ENCODE assay signal across 19 cellular contexts in genomic region chr22:46031965-46032851, GRCh38. TPM values are rescaled to one million over a fixed set of nuclear protein-coding genes. Genes with fewer than 3 reads are reported as not detected.
A peak's percentile ranks its signal among the peaks of the same experiment; 100 is the strongest.
DNase-seq lines count a peak whose midpoint lies in the region; ATAC-seq, FAIRE-seq and TF ChIP-seq lines count a peak whose summit lies in the region.
"Had no signal": no experiment of that assay in that cellular context is flagged by ENCODE, and none has a peak within 500 bp of the region (broad histone marks: within the 10 kb centered on the region; RNA-seq: fewer than 3 reads in every experiment).

No MANE protein-coding gene starts in this region.

- H2BK120ac ChIP-seq in H1 (replicated peaks; ENCODE audit: low read depth, low read length): peak overlapping the region; percentile 34

- peak overlapping the region; percentile 40; the same call in 1 of the 2 replicates for H2BK5ac ChIP-seq in H1 (ENCODE audit: low read depth, low read length)

- FAIRE-seq in H1 (lab: Jason Lieb, UNC): no peak
- FAIRE-seq: GM12891 had no signal

- H2AK5ac ChIP-seq in H1 (ENCODE audit: low read depth, low read length): no peak overlapping the region

- H3K4me1 ChIP-seq in H1 (replicated peaks in 1 of 4; ENCODE audit: control insufficient read depth in 3 of 4, insufficient read depth in 4 of 4, low read length in 3 of 4): peaks cover 0 to 30% (median 13%) of the 10 kb centered on the region in 4 experiments; a peak in 6 of 7 replicates
- peaks cover 45% of the 10 kb centered on the region for H3K4me1 ChIP-seq in vagina
- H3K4me1 ChIP-seq: prostate gland had no signal

- H2BK20ac ChIP-seq in H1 (ENCODE audit: low read length): peak overlapping the region; percentile 80; the same call in 1 of the 2 replicates

- no peak for TF ChIP-seq CTCF in H1 (IDR thresholded peaks at IDR 0.05; ENCODE audit: control extremely low read depth in 1 of 3, insufficient read depth in 1 of 3, low read depth in 1 of 3, low read length in 3 of 3)
- no peak for TF ChIP-seq CTCF in vagina (IDR thresholded peaks at IDR 0.05)

- H3K27me3 ChIP-seq in H1 (replicated peaks in 1 of 4; ENCODE audit: control insufficient read depth in 3 of 4, extremely low read depth in 1 of 4, insufficient read depth in 3 of 4, low read length in 3 of 4): peaks cover 4 to 16% (median 12%) of the 10 kb centered on the region in 4 experiments
- no peaks in the 10 kb centered on the region for H3K27me3 ChIP-seq in vagina
- H3K27me3 ChIP-seq: breast epithelium, testis had no signal

- H3K9ac ChIP-seq in H1 (replicated peaks in 1 of 4; ENCODE audit: extremely low read depth in 1 of 4, low read depth in 3 of 4, low read length in 3 of 4): no peak overlapping the region; a peak in 1 of 7 replicates

- intact Hi-C loops in cardiac septum (cut with DNase I) (no loop called here), Right ventricle myocardium inferior (cut with DNase I) (no loop called here), vagina (cut with DNase I) (no loop called here)

- peak overlapping the region; percentile 6 for H4K5ac ChIP-seq in H1 (ENCODE audit: insufficient read length, low read depth, low read length)

- H4K91ac ChIP-seq in H1 (replicated peaks; ENCODE audit: insufficient read length, low read length): peak overlapping the region; percentile 87

- peak overlapping the region; percentile 88; the same call in 1 of the 2 replicates for H2BK15ac ChIP-seq in H1 (ENCODE audit: low read length)

- ATAC-seq in Right ventricle myocardium inferior: no peak
- ATAC-seq in GM18498 (IDR thresholded peaks at IDR 0.05; ENCODE audit: unreplicated experiment): no peak
- ATAC-seq in GM18867 (IDR thresholded peaks at IDR 0.05; ENCODE audit: unreplicated experiment): no peak

- H3K4me3 ChIP-seq in H1 (ENCODE audit: extremely low read depth in 1 of 4, insufficient read depth in 2 of 4, low read depth in 3 of 4, low read length in 4 of 4) (no peak overlapping the region), vagina (no peak overlapping the region)
- H3K4me3 ChIP-seq: breast epithelium, prostate gland, testis had no signal

- H3K4ac ChIP-seq in H1 (replicated peaks; ENCODE audit: insufficient read length, low read depth, low read length): peak overlapping the region; percentile 92

- H3K18ac ChIP-seq in H1 (ENCODE audit: extremely low read depth, low read length): peak overlapping the region; percentile 68; the same call in 1 of the 2 replicates

- no peaks in the 10 kb centered on the region for H4K20me1 ChIP-seq in H1 (replicated peaks in 1 of 2; ENCODE audit: control insufficient read depth in 1 of 2, insufficient read depth in 2 of 2, low read length in 2 of 2)

- H3K27ac ChIP-seq in H1 (ENCODE audit: low read depth, low read length) (0 out of 2 replicates have a peak overlapping the region, but pooled peaks have one; percentile 15), vagina (peak overlapping the region; percentile 16)
- H3K27ac ChIP-seq: prostate gland, testis had no signal

- POLR2A ChIA-PET in H1 (lab: Charles Lee; ENCODE audit: partially characterized antibody): interaction anchor here (1.0 to 1.2 kb wide), 3 partner anchors 11 to 16 kb away, joined by 3 to 4 read pairs (median 3); no protein-coding TSS in a partner anchor

- no peak overlapping the region for H3K14ac ChIP-seq in H1 (ENCODE audit: insufficient read length)

- TF ChIP-seq POLR2A in H1 (IDR thresholded peaks at IDR 0.05; ENCODE audit: control extremely low read depth in 1 of 2, low read depth in 2 of 2, low read length in 2 of 2) (no peak), vagina (IDR thresholded peaks at IDR 0.05) (no peak)

- H3K23me2 ChIP-seq in H1 (ENCODE audit: low read depth, low read length): peaks cover 6% of the 10 kb centered on the region

- CTCF ChIA-PET in H1 (lab: Charles Lee; ENCODE audit: partially characterized antibody): interaction anchor here (1.1 to 3.8 kb wide), 6 partner anchors 20 to 96 kb away, joined by 3 to 24 read pairs (median 5); no protein-coding TSS in a partner anchor

- H3K9me3 ChIP-seq in H1 (ENCODE audit: insufficient read depth in 2 of 2, low read depth in 1 of 2, low read length in 1 of 2) (no peaks in the 10 kb centered on the region), vagina (no peaks in the 10 kb centered on the region)
- H3K9me3 ChIP-seq: breast epithelium, prostate gland, testis had no signal

- H3K79me1 ChIP-seq in H1 (ENCODE audit: low read depth, low read length): no peaks in the 10 kb centered on the region

- TF ChIP-seq RAD21 in H1 (IDR thresholded peaks at IDR 0.05 in 1 of 2, conservative IDR thresholded peaks at IDR 0.05 in 1 of 2; ENCODE audit: low read depth in 2 of 2, low read length in 2 of 2): no peak

- DNase-seq in cardiac septum (ENCODE audit: low spot score) (peak; percentile 38), Right ventricle myocardium inferior (ENCODE audit: missing footprints) (no peak), H1 (ENCODE audit: low read depth in 1 of 2, low spot score in 2 of 2) (no peak), mesenteric fat pad (ENCODE audit: low spot score) (peak; percentile 82), vagina (ENCODE audit: extremely low spot score in 2 of 2) (no peak), glomerular visceral epithelial cell (ENCODE audit: extremely low spot score) (no peak)
- DNase-seq: activated B cell treated with CpG ODN at 0.5 μM for 24 hours; effector memory CD4-positive, alpha-beta T cell; HFFc6; NCI-H187; OCI-M1; testis had no signal

- H3K4me2 ChIP-seq in H1 (ENCODE audit: insufficient read depth in 1 of 2, low read depth in 2 of 2, low read length in 2 of 2): peak overlapping the region in 1 of 2 experiments; percentile 24; a peak in 2 of 4 replicates

- peak overlapping the region; percentile 52 for H2AFZ ChIP-seq in H1 (ENCODE audit: low read length)

- H2BK12ac ChIP-seq in H1 (ENCODE audit: low read depth, low read length): peak overlapping the region; percentile 87

- no peaks in the 10 kb centered on the region for H3K36me3 ChIP-seq in H1 (ENCODE audit: control insufficient read depth in 2 of 4, insufficient read depth in 4 of 4, low read length in 3 of 4)
- no peaks in the 10 kb centered on the region for H3K36me3 ChIP-seq in vagina
- H3K36me3 ChIP-seq: breast epithelium, prostate gland had no signal

- no peak for TF ChIP-seq EP300 in H1 (IDR thresholded peaks at IDR 0.05; ENCODE audit: borderline replicate concordance in 1 of 2, low read depth in 2 of 2, low read length in 2 of 2)

- peak overlapping the region; percentile 76; the same call in 1 of the 2 replicates for H4K8ac ChIP-seq in H1 (ENCODE audit: extremely low read depth, insufficient read depth, low read length)

- H3K23ac ChIP-seq in H1 (ENCODE audit: insufficient read length): no peak overlapping the region

- H3K79me2 ChIP-seq in H1 (ENCODE audit: control insufficient read depth in 1 of 2, insufficient read depth in 2 of 2, low read length in 2 of 2): no peaks in the 10 kb centered on the region

- H3K56ac ChIP-seq in H1 (replicated peaks; ENCODE audit: insufficient read length, low read depth, low read length): no peak overlapping the region

- WGBS in H1 (ENCODE audit: extremely low coverage in 1 of 2, insufficient coverage in 1 of 2, insufficient read length in 1 of 2, insufficient replicate concordance in 2 of 2, low coverage in 1 of 2, low lambda C conversion rate in 2 of 2, missing lambda C conversion rate in 1 of 2), 2 experiments: 65% methylated on average over 12 of the region's 13 CpGs; no CpG with 5 or more reads in 1 of the 2 experiments

TF ChIP-seq in H1, 55 proteins besides CTCF, POLR2A, EP300 and RAD21:
- TF ChIP-seq BACH1 (IDR thresholded peaks at IDR 0.05; ENCODE audit: low read length): no peak
- no peak for TF ChIP-seq NRF1 (IDR thresholded peaks at IDR 0.05; ENCODE audit: low read depth, low read length)
- no peak for TF ChIP-seq EGR1 (IDR thresholded peaks at IDR 0.05; ENCODE audit: borderline replicate concordance, low read depth, low read length)
- TF ChIP-seq YY1 (IDR thresholded peaks at IDR 0.05; ENCODE audit: low read depth, low read length): no peak

RNA-seq across cellular contexts. Expression of gene WNT7B, which starts 55.2 kb away (rescaled TPM):
- total RNA-seq in cardiac septum (not detected), Right ventricle myocardium inferior (not detected), mesenteric fat pad (not detected), vagina (7.1 TPM)
- 0.13 and 0.24 TPM in 2 replicates for total RNA-seq in H1 (2021; fragmentation: NEBNext Ultra II Directional; extraction: Animal tissue kit (Norgen Biotek cat#: 25700))
- polyA plus RNA-seq in H1 (2011; rRNA removed): 0.14 and 0.24 TPM in 2 replicates
- 0.12 TPM for polyA plus RNA-seq in H1 (2011; cell fraction: cytosol; rRNA removed)
- 0.27 TPM for polyA plus RNA-seq in H1 (2011; cell fraction: nucleus; rRNA removed)
- polyA plus RNA-seq in H1 (2012, experiment 1 of 2): 0.14 to 0.46 TPM (median 0.23 TPM) in 4 replicates
- 0.29 TPM for polyA plus RNA-seq in H1 (2012, experiment 2 of 2)
- polyA plus RNA-seq in H1 (2013, experiment 1 of 2): 0.08 TPM
- polyA plus RNA-seq in H1 (2013, experiment 2 of 2): 0.13 TPM
- polyA minus RNA-seq in H1 (2011; rRNA and poly(A)+ RNA removed): 0.16 and 0.17 TPM in 2 replicates
- polyA minus RNA-seq in H1 (2011; cell fraction: cytosol; rRNA and poly(A)+ RNA removed): not detected
- polyA minus RNA-seq in H1 (2011; cell fraction: nucleus; rRNA and poly(A)+ RNA removed): 0.30 TPM
- total RNA-seq: activated B cell treated with CpG ODN at 0.5 μM for 24 hours, mononuclear cell, NCI-H460 had no signal

Comparison
In these comparisons a context has a peak if more than half of its experiments do, and no peak if none do; other contexts are left out.
1. DNase-seq: peak in cardiac septum (single experiment) and mesenteric fat pad (single experiment); none in Right ventricle myocardium inferior (single experiment), H1 (0 of 2), vagina (0 of 2) and glomerular visceral epithelial cell (single experiment).